Comparison of ENCODE assay signal across 1 cellular context in the genomic region with DNA sequence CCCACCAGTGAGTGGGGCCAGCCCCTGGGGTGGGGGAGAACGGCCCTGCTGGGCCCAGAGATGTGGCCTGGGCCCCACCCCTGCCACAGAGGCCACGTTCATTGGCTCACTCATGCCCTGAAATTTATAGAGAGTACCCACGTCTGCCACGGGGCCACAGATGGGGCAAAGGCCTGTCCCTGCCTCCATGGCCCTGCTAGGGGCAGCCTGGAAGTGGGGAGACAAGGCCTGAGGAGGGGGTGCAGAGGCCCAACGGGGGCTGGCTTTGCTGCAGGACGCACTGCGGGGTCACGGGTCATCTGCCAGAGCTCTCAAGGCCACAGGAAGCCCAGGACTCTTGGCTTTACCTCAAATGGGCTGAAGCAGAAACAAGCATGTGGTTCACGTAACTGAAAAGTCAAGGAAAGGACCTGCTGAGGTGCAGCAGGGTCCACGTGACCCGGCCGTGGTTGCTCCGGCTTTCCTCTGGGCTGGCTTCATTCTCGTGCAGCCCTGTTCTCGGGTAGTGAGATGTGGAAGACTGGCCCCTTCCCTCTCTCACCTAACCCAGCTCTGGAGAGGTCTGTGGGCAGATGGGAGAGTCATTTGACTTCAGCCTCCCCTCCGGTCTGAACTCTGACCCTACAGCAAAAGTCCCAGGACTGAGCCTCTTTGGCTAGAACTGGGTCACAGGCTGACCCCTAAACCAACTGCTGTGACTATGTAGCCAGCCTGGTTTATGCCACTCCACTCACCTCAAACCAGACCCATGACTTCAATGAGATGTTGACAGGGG.
A peak's percentile ranks its signal among the peaks of the same experiment; 100 is the strongest.
TF ChIP-seq lines count a peak whose summit lies in the region.

No MANE protein-coding gene starts in this region.

TF ChIP-seq in HepG2, 621 proteins besides CTCF, POLR2A, EP300 and RAD21 (continued from another document and continues in another):
- TF ChIP-seq, protein P1, sequence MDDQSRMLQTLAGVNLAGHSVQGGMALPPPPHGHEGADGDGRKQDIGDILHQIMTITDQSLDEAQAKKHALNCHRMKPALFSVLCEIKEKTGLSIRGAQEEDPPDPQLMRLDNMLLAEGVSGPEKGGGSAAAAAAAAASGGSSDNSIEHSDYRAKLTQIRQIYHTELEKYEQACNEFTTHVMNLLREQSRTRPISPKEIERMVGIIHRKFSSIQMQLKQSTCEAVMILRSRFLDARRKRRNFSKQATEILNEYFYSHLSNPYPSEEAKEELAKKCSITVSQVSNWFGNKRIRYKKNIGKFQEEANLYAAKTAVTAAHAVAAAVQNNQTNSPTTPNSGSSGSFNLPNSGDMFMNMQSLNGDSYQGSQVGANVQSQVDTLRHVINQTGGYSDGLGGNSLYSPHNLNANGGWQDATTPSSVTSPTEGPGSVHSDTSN (CRISPR knock-in tag; IDR thresholded peaks at IDR 0.05; ENCODE audit: borderline replicate concordance): no peak
- TF ChIP-seq ARNTL (CRISPR knock-in tag; IDR thresholded peaks at IDR 0.05): peak; percentile 78
- TF ChIP-seq ZNF124 (CRISPR knock-in tag; IDR thresholded peaks at IDR 0.05): peak; percentile 18; the same call in 1 of the 2 replicates
- no peak for TF ChIP-seq ZFP62 (CRISPR knock-in tag; IDR thresholded peaks at IDR 0.05)
- TF ChIP-seq SOX6 (IDR thresholded peaks at IDR 0.05): no peak
- peak; percentile 59 for TF ChIP-seq SOX6 (CRISPR knock-in tag; IDR thresholded peaks at IDR 0.05)
- TF ChIP-seq, protein P2, sequence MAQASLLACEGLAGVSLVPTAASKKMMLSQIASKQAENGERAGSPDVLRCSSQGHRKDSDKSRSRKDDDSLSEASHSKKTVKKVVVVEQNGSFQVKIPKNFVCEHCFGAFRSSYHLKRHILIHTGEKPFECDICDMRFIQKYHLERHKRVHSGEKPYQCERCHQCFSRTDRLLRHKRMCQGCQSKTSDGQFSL (CRISPR knock-in tag; IDR thresholded peaks at IDR 0.05): no peak; the same call in 1 of the 2 replicates
- TF ChIP-seq NFKB2 (CRISPR knock-in tag; IDR thresholded peaks at IDR 0.05; ENCODE audit: borderline replicate concordance): peak; percentile 46; the same call in 1 of the 2 replicates
- TF ChIP-seq SPEN (CRISPR knock-in tag; IDR thresholded peaks at IDR 0.05; ENCODE audit: low read depth): peak; percentile 55; the same call in 1 of the 2 replicates
- TF ChIP-seq IKZF4 (CRISPR knock-in tag; IDR thresholded peaks at IDR 0.05; ENCODE audit: borderline replicate concordance, low read depth, not compliant biosample characterization): no peak
- TF ChIP-seq ZNF101 (CRISPR knock-in tag; IDR thresholded peaks at IDR 0.05; ENCODE audit: borderline replicate concordance, low read depth): no peak
- TF ChIP-seq, protein P3, sequence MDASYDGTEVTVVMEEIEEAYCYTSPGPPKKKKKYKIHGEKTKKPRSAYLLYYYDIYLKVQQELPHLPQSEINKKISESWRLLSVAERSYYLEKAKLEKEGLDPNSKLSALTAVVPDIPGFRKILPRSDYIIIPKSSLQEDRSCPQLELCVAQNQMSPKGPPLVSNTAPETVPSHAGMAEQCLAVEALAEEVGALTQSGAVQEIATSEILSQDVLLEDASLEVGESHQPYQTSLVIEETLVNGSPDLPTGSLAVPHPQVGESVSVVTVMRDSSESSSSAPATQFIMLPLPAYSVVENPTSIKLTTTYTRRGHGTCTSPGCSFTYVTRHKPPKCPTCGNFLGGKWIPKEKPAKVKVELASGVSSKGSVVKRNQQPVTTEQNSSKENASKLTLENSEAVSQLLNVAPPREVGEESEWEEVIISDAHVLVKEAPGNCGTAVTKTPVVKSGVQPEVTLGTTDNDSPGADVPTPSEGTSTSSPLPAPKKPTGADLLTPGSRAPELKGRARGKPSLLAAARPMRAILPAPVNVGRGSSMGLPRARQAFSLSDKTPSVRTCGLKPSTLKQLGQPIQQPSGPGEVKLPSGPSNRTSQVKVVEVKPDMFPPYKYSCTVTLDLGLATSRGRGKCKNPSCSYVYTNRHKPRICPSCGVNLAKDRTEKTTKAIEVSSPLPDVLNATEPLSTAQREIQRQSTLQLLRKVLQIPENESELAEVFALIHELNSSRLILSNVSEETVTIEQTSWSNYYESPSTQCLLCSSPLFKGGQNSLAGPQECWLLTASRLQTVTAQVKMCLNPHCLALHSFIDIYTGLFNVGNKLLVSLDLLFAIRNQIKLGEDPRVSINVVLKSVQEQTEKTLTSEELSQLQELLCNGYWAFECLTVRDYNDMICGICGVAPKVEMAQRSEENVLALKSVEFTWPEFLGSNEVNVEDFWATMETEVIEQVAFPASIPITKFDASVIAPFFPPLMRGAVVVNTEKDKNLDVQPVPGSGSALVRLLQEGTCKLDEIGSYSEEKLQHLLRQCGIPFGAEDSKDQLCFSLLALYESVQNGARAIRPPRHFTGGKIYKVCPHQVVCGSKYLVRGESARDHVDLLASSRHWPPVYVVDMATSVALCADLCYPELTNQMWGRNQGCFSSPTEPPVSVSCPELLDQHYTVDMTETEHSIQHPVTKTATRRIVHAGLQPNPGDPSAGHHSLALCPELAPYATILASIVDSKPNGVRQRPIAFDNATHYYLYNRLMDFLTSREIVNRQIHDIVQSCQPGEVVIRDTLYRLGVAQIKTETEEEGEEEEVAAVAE (CRISPR knock-in tag; IDR thresholded peaks at IDR 0.05; ENCODE audit: borderline replicate concordance): no peak
- TF ChIP-seq, protein P4, sequence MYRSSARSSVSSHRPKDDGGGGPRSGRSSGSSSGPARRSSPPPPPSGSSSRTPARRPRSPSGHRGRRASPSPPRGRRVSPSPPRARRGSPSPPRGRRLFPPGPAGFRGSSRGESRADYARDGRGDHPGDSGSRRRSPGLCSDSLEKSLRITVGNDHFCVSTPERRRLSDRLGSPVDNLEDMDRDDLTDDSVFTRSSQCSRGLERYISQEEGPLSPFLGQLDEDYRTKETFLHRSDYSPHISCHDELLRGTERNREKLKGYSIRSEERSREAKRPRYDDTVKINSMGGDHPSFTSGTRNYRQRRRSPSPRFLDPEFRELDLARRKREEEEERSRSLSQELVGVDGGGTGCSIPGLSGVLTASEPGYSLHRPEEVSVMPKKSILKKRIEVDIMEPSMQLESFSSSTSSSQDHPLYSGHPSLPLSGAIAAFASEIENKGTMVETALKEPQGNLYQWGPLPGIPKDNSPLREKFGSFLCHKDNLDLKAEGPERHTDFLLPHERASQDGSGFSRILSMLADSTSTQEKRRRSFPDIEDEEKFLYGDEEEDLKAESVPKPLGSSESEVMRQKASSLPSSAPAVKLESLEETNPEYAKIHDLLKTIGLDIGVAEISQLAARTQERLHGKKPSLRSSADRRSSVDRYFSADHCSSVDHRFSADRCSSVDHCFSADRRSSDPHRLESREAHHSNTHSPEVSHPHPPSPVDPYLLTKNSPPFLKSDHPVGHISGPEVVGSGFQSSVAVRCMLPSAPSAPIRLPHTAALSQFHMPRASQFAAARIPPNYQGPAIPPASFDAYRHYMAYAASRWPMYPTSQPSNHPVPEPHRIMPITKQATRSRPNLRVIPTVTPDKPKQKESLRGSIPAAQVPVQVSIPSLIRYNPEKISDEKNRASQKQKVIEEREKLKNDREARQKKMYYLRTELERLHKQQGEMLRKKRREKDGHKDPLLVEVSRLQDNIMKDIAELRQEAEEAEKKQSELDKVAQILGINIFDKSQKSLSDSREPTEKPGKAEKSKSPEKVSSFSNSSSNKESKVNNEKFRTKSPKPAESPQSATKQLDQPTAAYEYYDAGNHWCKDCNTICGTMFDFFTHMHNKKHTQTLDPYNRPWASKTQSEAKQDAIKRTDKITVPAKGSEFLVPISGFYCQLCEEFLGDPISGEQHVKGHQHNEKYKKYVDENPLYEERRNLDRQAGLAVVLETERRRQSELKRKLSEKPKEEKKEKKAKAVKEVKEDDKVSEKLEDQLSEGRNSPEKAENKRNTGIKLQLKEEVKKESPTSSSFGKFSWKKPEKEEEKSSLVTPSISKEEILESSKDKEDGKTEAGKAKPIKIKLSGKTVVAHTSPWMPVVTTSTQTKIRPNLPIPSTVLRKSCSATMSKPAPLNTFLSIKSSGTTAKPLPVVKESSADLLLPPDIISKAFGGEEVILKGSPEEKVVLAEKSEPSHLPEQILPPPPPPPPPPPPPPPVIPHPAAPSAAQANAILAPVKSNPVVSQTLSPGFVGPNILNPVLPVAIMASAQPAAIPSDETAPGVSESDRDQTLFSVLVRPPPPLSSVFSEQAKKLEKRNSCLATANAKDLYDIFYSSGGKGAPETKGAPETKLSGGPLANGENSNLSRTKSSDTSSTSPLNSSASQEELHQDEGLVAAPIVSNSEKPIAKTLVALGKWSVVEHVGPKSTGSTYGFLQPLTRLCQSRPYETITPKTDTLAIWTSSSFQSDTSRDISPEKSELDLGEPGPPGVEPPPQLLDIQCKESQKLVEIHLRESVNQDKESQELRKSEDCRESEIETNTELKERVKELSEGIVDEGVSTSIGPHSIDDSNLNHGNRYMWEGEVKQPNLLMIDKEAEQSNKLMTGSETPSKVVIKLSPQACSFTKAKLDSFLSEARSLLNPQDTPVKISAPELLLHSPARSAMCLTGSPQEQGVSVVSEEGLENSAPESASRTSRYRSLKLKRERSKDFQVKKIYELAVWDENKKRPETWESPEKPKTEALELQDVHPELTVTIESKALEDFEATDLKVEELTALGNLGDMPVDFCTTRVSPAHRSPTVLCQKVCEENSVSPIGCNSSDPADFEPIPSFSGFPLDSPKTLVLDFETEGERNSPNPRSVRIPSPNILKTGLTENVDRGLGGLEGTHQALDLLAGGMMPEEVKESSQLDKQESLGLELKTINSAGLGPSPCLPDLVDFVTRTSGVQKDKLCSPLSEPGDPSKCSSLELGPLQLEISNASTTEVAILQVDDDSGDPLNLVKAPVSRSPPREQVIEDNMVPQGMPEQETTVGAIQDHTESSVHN (CRISPR knock-in tag; IDR thresholded peaks at IDR 0.05): no peak
- TF ChIP-seq ZNF335 (CRISPR knock-in tag; IDR thresholded peaks at IDR 0.05): no peak
- no peak for TF ChIP-seq SNAPC2 (CRISPR knock-in tag; IDR thresholded peaks at IDR 0.05)
- TF ChIP-seq ZNF543 (CRISPR knock-in tag; IDR thresholded peaks at IDR 0.05): peak; percentile 47
- TF ChIP-seq KLF12 (CRISPR knock-in tag; IDR thresholded peaks at IDR 0.05; ENCODE audit: borderline replicate concordance): no peak
- no peak for TF ChIP-seq ZNF879 (CRISPR knock-in tag; IDR thresholded peaks at IDR 0.05)
- TF ChIP-seq ZNF747 (CRISPR knock-in tag; IDR thresholded peaks at IDR 0.05; ENCODE audit: borderline replicate concordance): no peak
- TF ChIP-seq EHMT2 (IDR thresholded peaks at IDR 0.05; ENCODE audit: borderline replicate concordance, low read depth, low read length): no peak
- TF ChIP-seq, protein P5, sequence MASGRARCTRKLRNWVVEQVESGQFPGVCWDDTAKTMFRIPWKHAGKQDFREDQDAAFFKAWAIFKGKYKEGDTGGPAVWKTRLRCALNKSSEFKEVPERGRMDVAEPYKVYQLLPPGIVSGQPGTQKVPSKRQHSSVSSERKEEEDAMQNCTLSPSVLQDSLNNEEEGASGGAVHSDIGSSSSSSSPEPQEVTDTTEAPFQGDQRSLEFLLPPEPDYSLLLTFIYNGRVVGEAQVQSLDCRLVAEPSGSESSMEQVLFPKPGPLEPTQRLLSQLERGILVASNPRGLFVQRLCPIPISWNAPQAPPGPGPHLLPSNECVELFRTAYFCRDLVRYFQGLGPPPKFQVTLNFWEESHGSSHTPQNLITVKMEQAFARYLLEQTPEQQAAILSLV (CRISPR knock-in tag; IDR thresholded peaks at IDR 0.05; ENCODE audit: borderline replicate concordance): peak; percentile 48; the same call in 1 of the 2 replicates
- TF ChIP-seq, protein P6, sequence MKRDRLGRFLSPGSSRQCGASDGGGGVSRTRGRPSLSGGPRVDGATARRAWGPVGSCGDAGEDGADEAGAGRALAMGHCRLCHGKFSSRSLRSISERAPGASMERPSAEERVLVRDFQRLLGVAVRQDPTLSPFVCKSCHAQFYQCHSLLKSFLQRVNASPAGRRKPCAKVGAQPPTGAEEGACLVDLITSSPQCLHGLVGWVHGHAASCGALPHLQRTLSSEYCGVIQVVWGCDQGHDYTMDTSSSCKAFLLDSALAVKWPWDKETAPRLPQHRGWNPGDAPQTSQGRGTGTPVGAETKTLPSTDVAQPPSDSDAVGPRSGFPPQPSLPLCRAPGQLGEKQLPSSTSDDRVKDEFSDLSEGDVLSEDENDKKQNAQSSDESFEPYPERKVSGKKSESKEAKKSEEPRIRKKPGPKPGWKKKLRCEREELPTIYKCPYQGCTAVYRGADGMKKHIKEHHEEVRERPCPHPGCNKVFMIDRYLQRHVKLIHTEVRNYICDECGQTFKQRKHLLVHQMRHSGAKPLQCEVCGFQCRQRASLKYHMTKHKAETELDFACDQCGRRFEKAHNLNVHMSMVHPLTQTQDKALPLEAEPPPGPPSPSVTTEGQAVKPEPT (CRISPR knock-in tag; IDR thresholded peaks at IDR 0.05; ENCODE audit: low read depth): peak; percentile 3; the same call in 1 of the 2 replicates
- TF ChIP-seq, protein P7, sequence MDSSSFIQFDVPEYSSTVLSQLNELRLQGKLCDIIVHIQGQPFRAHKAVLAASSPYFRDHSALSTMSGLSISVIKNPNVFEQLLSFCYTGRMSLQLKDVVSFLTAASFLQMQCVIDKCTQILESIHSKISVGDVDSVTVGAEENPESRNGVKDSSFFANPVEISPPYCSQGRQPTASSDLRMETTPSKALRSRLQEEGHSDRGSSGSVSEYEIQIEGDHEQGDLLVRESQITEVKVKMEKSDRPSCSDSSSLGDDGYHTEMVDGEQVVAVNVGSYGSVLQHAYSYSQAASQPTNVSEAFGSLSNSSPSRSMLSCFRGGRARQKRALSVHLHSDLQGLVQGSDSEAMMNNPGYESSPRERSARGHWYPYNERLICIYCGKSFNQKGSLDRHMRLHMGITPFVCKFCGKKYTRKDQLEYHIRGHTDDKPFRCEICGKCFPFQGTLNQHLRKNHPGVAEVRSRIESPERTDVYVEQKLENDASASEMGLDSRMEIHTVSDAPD (CRISPR knock-in tag; IDR thresholded peaks at IDR 0.05): peak; percentile 77; the same call in 1 of the 2 replicates
- TF ChIP-seq FOXK2 (IDR thresholded peaks at IDR 0.05): no peak
- TF ChIP-seq ZSCAN21 (CRISPR knock-in tag; IDR thresholded peaks at IDR 0.05; ENCODE audit: borderline replicate concordance): peak; percentile 57; the same call in 1 of the 2 replicates
- TF ChIP-seq, protein P8, sequence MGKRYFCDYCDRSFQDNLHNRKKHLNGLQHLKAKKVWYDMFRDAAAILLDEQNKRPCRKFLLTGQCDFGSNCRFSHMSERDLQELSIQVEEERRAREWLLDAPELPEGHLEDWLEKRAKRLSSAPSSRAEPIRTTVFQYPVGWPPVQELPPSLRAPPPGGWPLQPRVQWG (CRISPR knock-in tag; IDR thresholded peaks at IDR 0.05; ENCODE audit: borderline replicate concordance, low read depth): no peak
- peak; percentile 49 for TF ChIP-seq ELF3 (CRISPR knock-in tag; IDR thresholded peaks at IDR 0.05)
- TF ChIP-seq ZNF563 (CRISPR knock-in tag; IDR thresholded peaks at IDR 0.05): peak; percentile 84
- TF ChIP-seq, protein P9, sequence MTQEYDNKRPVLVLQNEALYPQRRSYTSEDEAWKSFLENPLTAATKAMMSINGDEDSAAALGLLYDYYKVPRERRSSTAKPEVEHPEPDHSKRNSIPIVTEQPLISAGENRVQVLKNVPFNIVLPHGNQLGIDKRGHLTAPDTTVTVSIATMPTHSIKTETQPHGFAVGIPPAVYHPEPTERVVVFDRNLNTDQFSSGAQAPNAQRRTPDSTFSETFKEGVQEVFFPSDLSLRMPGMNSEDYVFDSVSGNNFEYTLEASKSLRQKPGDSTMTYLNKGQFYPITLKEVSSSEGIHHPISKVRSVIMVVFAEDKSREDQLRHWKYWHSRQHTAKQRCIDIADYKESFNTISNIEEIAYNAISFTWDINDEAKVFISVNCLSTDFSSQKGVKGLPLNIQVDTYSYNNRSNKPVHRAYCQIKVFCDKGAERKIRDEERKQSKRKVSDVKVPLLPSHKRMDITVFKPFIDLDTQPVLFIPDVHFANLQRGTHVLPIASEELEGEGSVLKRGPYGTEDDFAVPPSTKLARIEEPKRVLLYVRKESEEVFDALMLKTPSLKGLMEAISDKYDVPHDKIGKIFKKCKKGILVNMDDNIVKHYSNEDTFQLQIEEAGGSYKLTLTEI (CRISPR knock-in tag; conservative IDR thresholded peaks at IDR 0.05): no peak
- no peak for TF ChIP-seq LCORL (IDR thresholded peaks at IDR 0.05)
- TF ChIP-seq LCORL (CRISPR knock-in tag; IDR thresholded peaks at IDR 0.05): 0 out of 2 replicates have a peak, but pooled peaks have one; percentile 28
- TF ChIP-seq NFIC (IDR thresholded peaks at IDR 0.05; ENCODE audit: low read length): no peak
- peak; percentile 44; the same call in 1 of the 2 replicates for TF ChIP-seq ZFY (CRISPR knock-in tag; IDR thresholded peaks at IDR 0.05)
